22 cellular contexts compared by ENCODE assay signal in genomic region chr3:179682681-179683080, GRCh38.
"Had no signal": no experiment of that assay in that cellular context is flagged by ENCODE, and none has a peak within 500 bp of the region (broad histone marks: within the 10 kb centered on the region; RNA-seq: fewer than 3 reads in every experiment).

No MANE protein-coding gene starts in this region.

- H3K4me3 ChIP-seq: SJSA1, thyroid gland had no signal

- H3K9ac ChIP-seq: parathyroid adenoma had no signal

- H2AFZ ChIP-seq: parathyroid adenoma had no signal

- H3K27ac ChIP-seq: foreskin keratinocyte, parathyroid adenoma, SJSA1 had no signal

- DNase-seq: activated CD4-positive, alpha-beta memory T cell treated with anti-CD3 and anti-CD28 coated beads, Interleukin-2, amount 10 ng/mL, durations not matched to agents 7 days and 5 days; activated CD4-positive, alpha-beta T cell treated with anti-CD3 and anti-CD28 coated beads for 4 hours; activated CD8-positive, alpha-beta memory T cell treated with anti-CD3 and anti-CD28 coated beads, Interleukin-2, amount 10 ng/mL, durations not matched to agents 7 days and 5 days; activated naive CD4-positive, alpha-beta T cell treated with anti-CD3 and anti-CD28 coated beads, Interleukin-2, amount 50 U/mL, for 16 hours; activated T-cell treated with anti-CD3 and anti-CD28 coated beads, Interleukin-2, amount 50 U/mL, for 1 hour; effector memory CD8-positive, alpha-beta T cell; foreskin keratinocyte; glutamatergic neuron; kidney; left ventricle myocardium superior; mesendoderm; naive thymus-derived CD8-positive, alpha-beta T cell; retina; stimulated activated CD4-positive, alpha-beta T cell treated with anti-CD3 and anti-CD28 coated beads, Interleukin-12 subunit alpha, Interleukin-12 subunit beta, amount 100 ng/mL, for 4 hours; stimulated activated CD4-positive, alpha-beta T cell treated with anti-CD3 and anti-CD28 coated beads, Interleukin-1b, Interleukin-23, amount 100 ng/mL, for 48 hours; stimulated activated CD8-positive, alpha-beta memory T cell treated with anti-CD3 and anti-CD28 coated beads, Interleukin-4, amount 100 ng/mL, for 48 hours; stimulated activated naive CD4-positive, alpha-beta T cell; thyroid gland had no signal

- H3K4me1 ChIP-seq: foreskin keratinocyte, parathyroid adenoma had no signal

- H3K79me2 ChIP-seq: parathyroid adenoma had no signal

- H3K36me3 ChIP-seq: thyroid gland had no signal

- FAIRE-seq: bronchial epithelial cell, TTC549 had no signal

- ATAC-seq: activated CD8-positive, alpha-beta memory T cell treated with anti-CD3 and anti-CD28 coated beads, Interleukin-2, amount 10 ng/mL, durations not matched to agents 7 days and 5 days; effector memory CD8-positive, alpha-beta T cell; foreskin keratinocyte; left ventricle myocardium superior; naive thymus-derived CD8-positive, alpha-beta T cell had no signal

- H3K27me3 ChIP-seq: foreskin keratinocyte, SJSA1, thyroid gland had no signal

- H3K9me3 ChIP-seq: SJSA1, thyroid gland had no signal
